Comparison of ENCODE assay signal across 8 cellular contexts in the genomic region with DNA sequence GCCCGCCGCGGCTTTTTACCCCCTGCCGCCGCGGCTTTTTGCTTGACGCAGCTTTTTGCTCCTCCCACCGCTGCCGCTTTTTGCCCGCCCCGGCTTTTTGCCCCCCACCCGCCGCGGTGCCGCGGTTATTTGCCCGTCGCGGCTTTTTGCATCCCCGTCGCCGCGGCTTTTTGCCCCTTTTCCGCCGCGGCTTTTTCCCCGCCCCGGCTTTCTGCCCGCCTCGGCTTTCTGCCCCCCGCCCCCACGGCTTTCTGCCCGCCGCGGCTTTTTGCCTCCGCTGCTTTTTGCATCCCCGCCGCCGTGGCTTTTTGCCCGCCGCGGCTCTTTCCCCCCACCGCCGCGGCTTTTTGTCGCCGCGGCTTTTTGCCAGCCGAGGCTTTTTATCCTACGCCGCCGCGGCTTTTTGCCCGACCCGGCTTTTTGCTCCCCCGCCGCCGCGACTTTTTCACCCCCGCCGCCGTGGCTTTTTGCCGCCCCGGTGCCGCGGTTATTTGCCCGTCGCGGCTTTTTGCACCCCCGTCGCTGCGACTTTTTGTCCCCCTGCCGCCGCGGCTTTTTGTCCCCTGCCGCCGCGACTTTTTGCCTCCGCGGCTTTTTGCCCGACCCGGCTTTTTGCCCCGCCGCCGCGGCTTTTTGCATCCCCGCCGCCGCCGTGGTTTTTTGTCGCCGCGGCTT.
DNase-seq lines count a peak whose midpoint lies in the region; ATAC-seq, FAIRE-seq and TF ChIP-seq lines count a peak whose summit lies in the region.
"Not testable (repeated sequence)": the region's sequence is repeated elsewhere in the genome, so short reads cannot be mapped to it uniquely, and the experiment has no call there.

No MANE protein-coding gene starts in this region.

- H3K9ac ChIP-seq in Loucy (ENCODE audit: low read depth, low read length, poor library complexity, severe bottlenecking); astrocyte (ENCODE audit: low read length): not testable (repeated sequence)

- H3K27ac ChIP-seq in astrocyte (ENCODE audit: low read depth, low read length); right lobe of liver; psoas muscle; thymus (ENCODE audit: low read depth): not testable (repeated sequence)

- not testable (repeated sequence) for H3F3A ChIP-seq in Loucy (ENCODE audit: low read depth)

- CTCF ChIA-PET in activated CD4-positive, alpha-beta memory T cell treated with anti-CD3 and anti-CD28 coated beads for 36 hours (lab: Charles Lee), result not testable (repeated sequence)

- H3K4me1 Mint-ChIP-seq in CD14-positive monocyte; activated CD4-positive, alpha-beta memory T cell treated with anti-CD3 and anti-CD28 coated beads for 36 hours (ENCODE audit: low read depth); astrocyte (ENCODE audit: low read depth, unreplicated experiment): not testable (repeated sequence)

- not testable (repeated sequence) for H4K20me1 ChIP-seq in Loucy (ENCODE audit: insufficient read depth, low read length, poor library complexity, severe bottlenecking); astrocyte (ENCODE audit: insufficient read depth, low read length)

- H3K36me3 ChIP-seq in Loucy (ENCODE audit: insufficient read depth, low read length); astrocyte (ENCODE audit: insufficient read depth, low read length); right lobe of liver; psoas muscle (ENCODE audit: insufficient read depth in 1 of 2, low read depth in 1 of 2); thymus (ENCODE audit: control insufficient read depth, insufficient read depth): not testable (repeated sequence)

- not testable (repeated sequence) for H3K4me1 ChIP-seq in Loucy (ENCODE audit: insufficient read depth, low read length, poor library complexity, severe bottlenecking); astrocyte (ENCODE audit: insufficient read depth, low read length); right lobe of liver; psoas muscle; thymus (ENCODE audit: control insufficient read depth, insufficient read depth, low read length)

- H3K9me3 ChIP-seq in Loucy (ENCODE audit: insufficient read depth, low read depth, low read length); astrocyte (ENCODE audit: insufficient read depth, low read depth, low read length); right lobe of liver; psoas muscle; thymus (ENCODE audit: control insufficient read depth): not testable (repeated sequence)

- not testable (repeated sequence) for H3K79me2 ChIP-seq in Loucy (ENCODE audit: insufficient read depth, low read length); astrocyte (ENCODE audit: insufficient read depth, low read length)

- H3K27me3 ChIP-seq in Loucy (ENCODE audit: insufficient read depth, low read length, poor library complexity, severe bottlenecking); astrocyte (ENCODE audit: insufficient read depth, low read length); right lobe of liver; psoas muscle (ENCODE audit: insufficient read depth in 3 of 3, low read length in 2 of 3); thymus (ENCODE audit: control insufficient read depth, insufficient read depth): not testable (repeated sequence)

- DNase-seq in CD14-positive monocyte (ENCODE audit: low spot score) (peak; percentile 43), right lobe of liver (peak in 2 of 3 donors; percentile 27 to 28), psoas muscle (peak; percentile 10 to 43)
- peak; percentile 30 for DNase-seq in activated CD4-positive, alpha-beta memory T cell treated with anti-CD3 and anti-CD28 coated beads for 36 hours
- DNase-seq in astrocyte (ENCODE audit: low read depth); fibroblast of mammary gland (ENCODE audit: low read depth): not testable (repeated sequence)

- H3K36me3 Mint-ChIP-seq in CD14-positive monocyte; activated CD4-positive, alpha-beta memory T cell treated with anti-CD3 and anti-CD28 coated beads for 36 hours; astrocyte (ENCODE audit: low read depth, unreplicated experiment): not testable (repeated sequence)

- WGBS in right lobe of liver (ENCODE audit: insufficient coverage, low coverage, low lambda C conversion rate, missing lambda C conversion rate), result under 1% methylated on average over 79 of the region's 93 CpGs
- 1% methylated on average over 28 to 92 of the region's 93 CpGs for WGBS in psoas muscle, 3 donors
- 1% methylated on average over 93 of the region's 93 CpGs for WGBS in thymus

- POLR2A ChIA-PET in activated CD4-positive, alpha-beta memory T cell treated with anti-CD3 and anti-CD28 coated beads for 36 hours (lab: Charles Lee), result not testable (repeated sequence)

- intact Hi-C loops in CD14-positive monocyte (cut with micrococcal nuclease); activated CD4-positive, alpha-beta memory T cell treated with anti-CD3 and anti-CD28 coated beads for 36 hours (cut with micrococcal nuclease); right lobe of liver (cut with DNase I); psoas muscle (cut with DNase I): not testable (repeated sequence)

- TF ChIP-seq POLR2A in right lobe of liver (IDR thresholded peaks at IDR 0.05), result not testable (repeated sequence)

- H3K4me2 ChIP-seq in Loucy (ENCODE audit: low read depth, low read length, poor library complexity, severe bottlenecking), result not testable (repeated sequence)
- H3K4me2 ChIP-seq in astrocyte (ENCODE audit: low read length), result peak overlapping the region; percentile 36

- not testable (repeated sequence) for H2AFZ ChIP-seq in Loucy (ENCODE audit: low read length); astrocyte (ENCODE audit: low read depth, low read length)

- not testable (repeated sequence) for FAIRE-seq in astrocyte (lab: Jason Lieb, UNC)

- H3K4me3 Mint-ChIP-seq in CD14-positive monocyte, result peak overlapping the region; percentile 73 to 81
- peak overlapping the region; percentile 51 for H3K4me3 Mint-ChIP-seq in activated CD4-positive, alpha-beta memory T cell treated with anti-CD3 and anti-CD28 coated beads for 36 hours
- H3K4me3 Mint-ChIP-seq in astrocyte (ENCODE audit: unreplicated experiment), result not testable (repeated sequence)

- H3K4me3 ChIP-seq in Loucy (ENCODE audit: low read length, poor library complexity, severe bottlenecking), result peak overlapping the region; percentile 49
- not testable (repeated sequence) for H3K4me3 ChIP-seq in astrocyte (ENCODE audit: insufficient read depth, low read depth, low read length); psoas muscle
- H3K4me3 ChIP-seq in fibroblast of mammary gland (ENCODE audit: control insufficient read depth, low read depth, low read length), result peak overlapping the region; percentile 35
- peak overlapping the region in 2 of 3 donors; percentile 21 to 35 for H3K4me3 ChIP-seq in right lobe of liver
- H3K4me3 ChIP-seq in thymus (ENCODE audit: low read length), result peak overlapping the region; percentile 36

- peaks cover 5 to 12% (median 8%) of the 10 kb centered on the region in 3 donors for H3K27me3 Mint-ChIP-seq in CD14-positive monocyte (ENCODE audit: low read depth in 3 of 3)
- not testable (repeated sequence) for H3K27me3 Mint-ChIP-seq in activated CD4-positive, alpha-beta memory T cell treated with anti-CD3 and anti-CD28 coated beads for 36 hours; astrocyte (ENCODE audit: low read depth, unreplicated experiment)

- H3K9me3 Mint-ChIP-seq in CD14-positive monocyte; activated CD4-positive, alpha-beta memory T cell treated with anti-CD3 and anti-CD28 coated beads for 36 hours; astrocyte (ENCODE audit: unreplicated experiment): not testable (repeated sequence)

- not testable (repeated sequence) for H3K9me2 ChIP-seq in Loucy (replicated peaks; ENCODE audit: low read depth, low read length)

- ATAC-seq in right lobe of liver, psoas muscle: not testable (repeated sequence)

- TF ChIP-seq CTCF in CD14-positive monocyte (IDR thresholded peaks at IDR 0.05); Loucy (conservative IDR thresholded peaks at IDR 0.05; ENCODE audit: low read length); astrocyte (IDR thresholded peaks at IDR 0.05; ENCODE audit: insufficient read depth, low read depth, low read length); fibroblast of mammary gland (conservative IDR thresholded peaks at IDR 0.05; ENCODE audit: control insufficient read depth, insufficient read depth, low read depth, low read length); right lobe of liver (IDR thresholded peaks at IDR 0.05); psoas muscle (IDR thresholded peaks at IDR 0.05): not testable (repeated sequence)

- H3K27ac Mint-ChIP-seq in CD14-positive monocyte, result peak overlapping the region in 1 of 7 donors; percentile 30
- not testable (repeated sequence) for H3K27ac Mint-ChIP-seq in activated CD4-positive, alpha-beta memory T cell treated with anti-CD3 and anti-CD28 coated beads for 36 hours; astrocyte (ENCODE audit: unreplicated experiment)
